Comparison of ENCODE assay signal across 27 cellular contexts in the genomic region with DNA sequence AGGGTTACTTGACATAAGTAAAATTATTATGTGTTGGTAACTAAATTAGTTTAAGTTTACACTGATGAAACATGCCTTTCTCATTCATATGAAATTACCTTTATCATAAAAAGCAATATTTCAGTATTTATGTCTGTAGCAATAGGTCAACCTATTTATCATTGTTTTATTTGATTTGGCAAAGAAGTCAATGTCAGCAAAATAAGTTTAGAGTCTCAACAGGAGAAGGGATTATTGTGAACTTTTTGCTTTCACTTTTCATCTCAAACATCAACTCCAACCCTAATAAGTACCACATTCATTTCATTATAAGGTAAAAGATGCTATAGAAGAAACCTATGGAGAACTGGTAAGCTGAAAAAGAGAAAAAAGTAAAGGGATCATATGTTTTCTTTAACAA.
"Had no signal": no experiment of that assay in that cellular context is flagged by ENCODE, and none has a peak within 500 bp of the region (broad histone marks: within the 10 kb centered on the region; RNA-seq: fewer than 3 reads in every experiment).

No MANE protein-coding gene starts in this region.

- H3K27me3 ChIP-seq: ascending aorta, breast epithelium, cardiac muscle cell, colonic mucosa, esophagus squamous epithelium had no signal

- H3K36me3 ChIP-seq: ascending aorta, breast epithelium, cardiac muscle cell, colonic mucosa, esophagus squamous epithelium had no signal

- DNase-seq: activated CD4-positive, alpha-beta memory T cell treated with anti-CD3 and anti-CD28 coated beads for 36 hours; activated CD4-positive, alpha-beta T cell treated with anti-CD3 and anti-CD28 coated beads for 36 hours; activated CD4-positive, alpha-beta T cell treated with anti-CD3 and anti-CD28 coated beads, Interleukin-2, amount 10 ng/mL, durations not matched to agents 24 days and 14 days; activated CD4-positive, CD25-positive, alpha-beta regulatory T cell; activated CD4-positive, CD25-positive, alpha-beta regulatory T cell treated with anti-CD3 and anti-CD28 coated beads, Interleukin-2, amount 50 U/mL, for 72 hours; activated CD8-positive, alpha-beta memory T cell treated with anti-CD3 and anti-CD28 coated beads, Interleukin-2, amount 10 ng/mL, durations not matched to agents 7 days and 5 days; activated CD8-positive, alpha-beta memory T cell treated with anti-CD3 and anti-CD28 coated beads, Interleukin-2, amount 50 U/mL, for 4 hours; activated CD8-positive, alpha-beta T cell treated with anti-CD3 and anti-CD28 coated beads, Interleukin-2, amount 10 ng/mL, durations not matched to agents 7 days and 5 days; activated effector memory CD4-positive, alpha-beta T cell treated with anti-CD3 and anti-CD28 coated beads, Interleukin-2, amount 50 U/mL, for 16 hours; activated naive CD4-positive, alpha-beta T cell treated with anti-CD3 and anti-CD28 coated beads for 36 hours; activated naive CD8-positive, alpha-beta T cell treated with anti-CD3 and anti-CD28 coated beads, Interleukin-2, amount 10 ng/mL, durations not matched to agents 7 days and 5 days; activated T-cell treated with anti-CD3 and anti-CD28 coated beads, Interleukin-2, amount 50 U/mL, for 1 hour; activated T-cell treated with anti-CD3 and anti-CD28 coated beads, Interleukin-2, amount 50 U/mL, for 48 hours; central memory CD4-positive, alpha-beta T cell; cerebellar nuclear complex; colonic mucosa; effector CD8-positive, alpha-beta T cell; esophagus squamous epithelium; foreskin fibroblast; head of caudate nucleus; T-helper 2 cell had no signal

- H3K27ac ChIP-seq: ascending aorta, breast epithelium, cardiac muscle cell, colonic mucosa, epithelial cell of prostate, esophagus squamous epithelium had no signal

- H3K9me3 ChIP-seq: ascending aorta, breast epithelium, colonic mucosa, esophagus squamous epithelium had no signal

- H3K4me1 ChIP-seq: ascending aorta, breast epithelium, colonic mucosa, esophagus squamous epithelium had no signal

- ATAC-seq: activated CD4-positive, alpha-beta T cell treated with anti-CD3 and anti-CD28 coated beads for 36 hours; activated CD8-positive, alpha-beta memory T cell treated with anti-CD3 and anti-CD28 coated beads, Interleukin-2, amount 10 ng/mL, durations not matched to agents 7 days and 5 days; activated CD8-positive, alpha-beta T cell treated with anti-CD3 and anti-CD28 coated beads, Interleukin-2, amount 10 ng/mL, durations not matched to agents 7 days and 5 days; activated naive CD4-positive, alpha-beta T cell treated with anti-CD3 and anti-CD28 coated beads, Interleukin-2, amount 50 U/mL, for 72 hours had no signal

- H3K4me3 ChIP-seq: ascending aorta, breast epithelium, cardiac muscle cell, colonic mucosa, esophagus squamous epithelium had no signal

- FAIRE-seq: endothelial cell of umbilical vein had no signal
